ENCODE assay signal across 23 cellular contexts in genomic region chr1:225776294-225776693, GRCh38. TPM values are rescaled to one million over a fixed set of nuclear protein-coding genes. Genes with fewer than 3 reads are reported as not detected.
DNase-seq lines count a peak whose midpoint lies in the region; ATAC-seq and TF ChIP-seq lines count a peak whose summit lies in the region.
"Had no signal": no experiment of that assay in that cellular context is flagged by ENCODE, and none has a peak within 500 bp of the region (broad histone marks: within the 10 kb centered on the region; RNA-seq: fewer than 3 reads in every experiment).

No MANE protein-coding gene starts in this region.

- no peak overlapping the region for H2AFZ ChIP-seq in SK-N-SH (ENCODE audit: low read depth)
- no peak overlapping the region for H2AFZ ChIP-seq in OCI-LY3 (ENCODE audit: low read depth, low read length)

- TF ChIP-seq RAD21 in SK-N-SH (IDR thresholded peaks at IDR 0.05; ENCODE audit: low read length), result no peak

- H3K27me3 ChIP-seq in SK-N-SH (ENCODE audit: insufficient read depth), result no peaks in the 10 kb centered on the region
- no peaks in the 10 kb centered on the region for H3K27me3 ChIP-seq in OCI-LY3 (ENCODE audit: low read depth, low read length)
- no peaks in the 10 kb centered on the region for H3K27me3 ChIP-seq in gastroesophageal sphincter
- no peaks in the 10 kb centered on the region for H3K27me3 ChIP-seq in thymus (ENCODE audit: control insufficient read depth, insufficient read depth)
- no peaks in the 10 kb centered on the region for H3K27me3 ChIP-seq in H7 (ENCODE audit: control insufficient read depth, insufficient read depth, low read length)
- H3K27me3 ChIP-seq: pancreas, Peyer's patch, testis had no signal

- H3K9me3 ChIP-seq in SK-N-SH (no peaks in the 10 kb centered on the region), OCI-LY3 (ENCODE audit: insufficient read depth, low read length) (no peaks in the 10 kb centered on the region), gastroesophageal sphincter (no peaks in the 10 kb centered on the region), thymus (ENCODE audit: control insufficient read depth) (no peaks in the 10 kb centered on the region)
- H3K9me3 ChIP-seq: pancreas, Peyer's patch, testis had no signal

- H4K20me1 ChIP-seq in SK-N-SH (ENCODE audit: insufficient read depth), result peaks cover 24% of the 10 kb centered on the region
- peaks cover 30% of the 10 kb centered on the region for H4K20me1 ChIP-seq in OCI-LY3 (ENCODE audit: insufficient read depth, low read length)

- H3K4me1 ChIP-seq in SK-N-SH (ENCODE audit: control insufficient read depth in 1 of 2, insufficient read depth in 2 of 2, low read depth in 1 of 2, low read length in 1 of 2) (peaks cover 23 to 29% of the 10 kb centered on the region in 2 experiments), OCI-LY3 (ENCODE audit: low read length) (peaks cover 23% of the 10 kb centered on the region), gastroesophageal sphincter (peaks cover 3 to 62% (median 23%) of the 10 kb centered on the region in 3 donors), thymus (ENCODE audit: control insufficient read depth, insufficient read depth, low read length) (peaks cover 10% of the 10 kb centered on the region)

- peaks cover 27% of the 10 kb centered on the region for H3F3A ChIP-seq in SK-N-SH (replicated peaks; ENCODE audit: insufficient read depth)

- CTCF ChIA-PET in SK-N-SH (lab: Yijun Ruan, JAX), result interaction anchor here (1.1 to 18.9 kb wide), 6 partner anchors 15 to 296 kb away, joined by 3 to 473 read pairs (median 4); partner anchors contain the start of gene EPHX1

- H3K4me2 ChIP-seq in SK-N-SH (peak overlapping the region; percentile 91), OCI-LY3 (ENCODE audit: low read length) (peak overlapping the region; percentile 79; the same call in 1 of the 2 replicates)

- 89% methylated on average over 4 of the region's 4 CpGs for WGBS in SK-N-SH (ENCODE audit: low lambda C conversion rate)
- 92 to 94% methylated on average over 2 to 4 of the region's 4 CpGs for WGBS in gastroesophageal sphincter (ENCODE audit: low coverage in 1 of 2), 2 donors
- 97% methylated on average over 4 of the region's 4 CpGs for WGBS in thymus

- no peak overlapping the region for H3K27ac Mint-ChIP-seq in activated T-cell treated with anti-CD3 and anti-CD28 coated beads, Interleukin-2, amount 50 U/mL, for 72 hours
- H3K27ac Mint-ChIP-seq: activated CD8-positive, alpha-beta T cell treated with anti-CD3 and anti-CD28 coated beads, Interleukin-2, amount 10 ng/mL, durations not matched to agents 7 days and 5 days; activated naive CD8-positive, alpha-beta T cell; immature natural killer cell had no signal

- POLR2A ChIA-PET in SK-N-SH (lab: Yijun Ruan, JAX), result interaction anchor here (0.8 kb wide), 1 partner anchor 123 kb away, joined by 3 read pairs; the partner anchor contains the start of gene ENAH

- ATAC-seq in SK-N-SH treated with all-trans-retinoic acid at 6 μM for 48 hours (no peak), gastroesophageal sphincter (no peak), HG02884 (IDR thresholded peaks at IDR 0.05; ENCODE audit: unreplicated experiment) (no peak)
- ATAC-seq in activated T-cell treated with anti-CD3 and anti-CD28 coated beads, Interleukin-2, amount 50 U/mL, for 72 hours (replicated peaks in 1 of 2), result no peak
- ATAC-seq: stimulated activated naive CD8-positive, alpha-beta T cell treated with anti-CD3 and anti-CD28 coated beads, Interleukin-15, Interleukin-2, amounts not matched to agents 100 U/mL and 50 U/mL, for 24 hours had no signal

- H3K79me2 ChIP-seq in SK-N-SH (ENCODE audit: insufficient read depth), result peaks cover 36% of the 10 kb centered on the region
- peaks cover 37% of the 10 kb centered on the region for H3K79me2 ChIP-seq in OCI-LY3 (ENCODE audit: low read length)

- TF ChIP-seq EP300 in SK-N-SH (IDR thresholded peaks at IDR 0.05; ENCODE audit: borderline replicate concordance in 1 of 2, low read depth in 1 of 2, low read length in 1 of 2) (no peak), gastroesophageal sphincter (IDR thresholded peaks at IDR 0.05) (no peak)

- H3K27ac ChIP-seq in SK-N-SH (ENCODE audit: low read depth in 2 of 2, low read length in 1 of 2) (no peak overlapping the region), OCI-LY3 (ENCODE audit: low read length) (no peak overlapping the region), gastroesophageal sphincter (peak overlapping the region in 3 of 4 donors; percentile 92 to 98 (median 95)), thymus (ENCODE audit: low read depth) (peak overlapping the region; percentile 80)

- H3K36me3 ChIP-seq in SK-N-SH (replicated peaks in 1 of 2; ENCODE audit: control insufficient read depth in 1 of 2, insufficient read depth in 2 of 2, low read length in 1 of 2) (peaks cover 2 to 11% of the 10 kb centered on the region in 2 experiments), OCI-LY3 (replicated peaks; ENCODE audit: low read depth, low read length) (peaks cover 9% of the 10 kb centered on the region), gastroesophageal sphincter (no peaks in the 10 kb centered on the region), thymus (ENCODE audit: control insufficient read depth, insufficient read depth) (no peaks in the 10 kb centered on the region), H7 (replicated peaks; ENCODE audit: control insufficient read depth, insufficient read depth, low read length) (no peaks in the 10 kb centered on the region)
- H3K36me3 ChIP-seq: pancreas, Peyer's patch had no signal

- H3K9ac ChIP-seq in SK-N-SH (no peak overlapping the region), OCI-LY3 (ENCODE audit: low read length) (no peak overlapping the region)

- peaks cover 19% of the 10 kb centered on the region for H3K4me1 Mint-ChIP-seq in activated T-cell treated with anti-CD3 and anti-CD28 coated beads, Interleukin-2, amount 50 U/mL, for 72 hours (ENCODE audit: low read depth)

- DNase-seq in SK-N-SH, result no peak
- DNase-seq in H7, result no peak
- DNase-seq in activated T-cell treated with anti-CD3 and anti-CD28 coated beads, Interleukin-2, amount 50 U/mL, for 72 hours, result no peak
- DNase-seq: activated CD8-positive, alpha-beta T cell treated with anti-CD3 and anti-CD28 coated beads, Interleukin-2, amount 10 ng/mL, durations not matched to agents 7 days and 5 days; anterior cingulate cortex; GOT3; immature natural killer cell; KG1; mammary epithelial cell; NCI-H1436; NCI-H2081 treated with DMSO at 0.1 percent for 48 hours; NCI-H2227 treated with DMSO at 0.1 percent for 48 hours; pancreas; Peyer's patch; testis had no signal

- TF ChIP-seq POLR2A in gastroesophageal sphincter (IDR thresholded peaks at IDR 0.05), result no peak

- no peak overlapping the region for H3K4me3 Mint-ChIP-seq in activated T-cell treated with anti-CD3 and anti-CD28 coated beads, Interleukin-2, amount 50 U/mL, for 72 hours
- H3K4me3 Mint-ChIP-seq: activated CD8-positive, alpha-beta T cell treated with anti-CD3 and anti-CD28 coated beads, Interleukin-2, amount 10 ng/mL, durations not matched to agents 7 days and 5 days; activated naive CD8-positive, alpha-beta T cell; immature natural killer cell; neural crest cell had no signal

- H3K36me3 Mint-ChIP-seq in activated T-cell treated with anti-CD3 and anti-CD28 coated beads, Interleukin-2, amount 50 U/mL, for 72 hours (ENCODE audit: insufficient read depth in 2 of 2), result peaks cover 6 to 12% of the 10 kb centered on the region in 2 donors
- H3K36me3 Mint-ChIP-seq: immature natural killer cell had no signal

- no peaks in the 10 kb centered on the region for H3K9me3 Mint-ChIP-seq in activated T-cell treated with anti-CD3 and anti-CD28 coated beads, Interleukin-2, amount 50 U/mL, for 72 hours
- H3K9me3 Mint-ChIP-seq: immature natural killer cell, neural crest cell had no signal

- H3K9me2 ChIP-seq in SK-N-SH, result no peaks in the 10 kb centered on the region

- no peak for TF ChIP-seq CTCF in SK-N-SH (IDR thresholded peaks at IDR 0.05)
- no peak for TF ChIP-seq CTCF in OCI-LY3 (IDR thresholded peaks at IDR 0.05; ENCODE audit: low read depth, low read length)
- TF ChIP-seq CTCF in gastroesophageal sphincter (IDR thresholded peaks at IDR 0.05), result no peak

- H3K4me3 ChIP-seq in SK-N-SH (ENCODE audit: low read depth in 2 of 2, low read length in 1 of 2) (no peak overlapping the region), OCI-LY3 (ENCODE audit: low read length) (peak overlapping the region; percentile 78; the same call in 1 of the 2 replicates), gastroesophageal sphincter (no peak overlapping the region), thymus (ENCODE audit: low read length) (no peak overlapping the region), H7 (ENCODE audit: insufficient read depth, low read depth, low read length) (no peak overlapping the region)

- H3K27me3 Mint-ChIP-seq in activated T-cell treated with anti-CD3 and anti-CD28 coated beads, Interleukin-2, amount 50 U/mL, for 72 hours (ENCODE audit: low read depth), result no peaks in the 10 kb centered on the region
- H3K27me3 Mint-ChIP-seq: activated naive CD8-positive, alpha-beta T cell had no signal

TF ChIP-seq in SK-N-SH, 30 proteins besides CTCF, POLR2A, EP300 and RAD21 (continues in another document):
- TF ChIP-seq GATA2 (CRISPR knock-in tag; IDR thresholded peaks at IDR 0.05) (no peak), MAX (IDR thresholded peaks at IDR 0.05; ENCODE audit: low read depth) (no peak)

TF ChIP-seq in SK-N-SH treated with all-trans-retinoic acid at 6 μM for 48 hours, 23 proteins besides CTCF, POLR2A, EP300 and RAD21 (continues in another document):
- TF ChIP-seq CSDC2 (CRISPR knock-in tag; IDR thresholded peaks at IDR 0.05), result no peak

RNA-seq across cellular contexts. Expression of gene SRP9, which starts 1.3 kb away (rescaled TPM):
- polyA plus RNA-seq in SK-N-SH (2012; rRNA removed), result 156 and 292 TPM in 2 replicates
- polyA plus RNA-seq in SK-N-SH (2012; cell fraction: cytosol; rRNA removed), result 324 and 359 TPM in 2 replicates
- polyA plus RNA-seq in SK-N-SH (2012; cell fraction: nucleus; rRNA removed), result 60.3 and 116 TPM in 2 replicates
- total RNA-seq in gastroesophageal sphincter, result 100 to 1,000 TPM; 146 to 260 (median 216) TPM
- 362 TPM for polyA plus RNA-seq in thymus
- 647 and 743 TPM in 2 replicates for total RNA-seq in H7 (2014; rRNA removed; shearing (Covaris generic))
- 100 to 1,000 TPM; 217 to 239 TPM for total RNA-seq in activated T-cell treated with anti-CD3 and anti-CD28 coated beads, Interleukin-2, amount 50 U/mL, for 72 hours

RNA-seq across cellular contexts. Expression of gene EPHX1, which starts 33.6 kb away (rescaled TPM):
- polyA plus RNA-seq in SK-N-SH (2012; rRNA removed) (22.6 and 45.7 TPM in 2 replicates), thymus (13.3 TPM)
- 28.3 and 33.1 TPM in 2 replicates for polyA plus RNA-seq in SK-N-SH (2012; cell fraction: cytosol; rRNA removed)
- polyA plus RNA-seq in SK-N-SH (2012; cell fraction: nucleus; rRNA removed), result 36.0 and 37.1 TPM in 2 replicates
- total RNA-seq in gastroesophageal sphincter, result 100 to 1,000 TPM in 3 of 4 donors, 10 to 100 TPM in 1; 74.0 to 133 (median 101) TPM
- 41.6 and 52.1 TPM in 2 replicates for total RNA-seq in H7 (2014; rRNA removed; shearing (Covaris generic))
- 1 to 10 TPM; 2.6 to 3.8 TPM for total RNA-seq in activated T-cell treated with anti-CD3 and anti-CD28 coated beads, Interleukin-2, amount 50 U/mL, for 72 hours

Comparison
In these comparisons a context has a peak if more than half of its experiments do, and no peak if none do; other contexts are left out.
1. H3K27ac ChIP-seq: peak in gastroesophageal sphincter (3 of 4) and thymus (single experiment); none in SK-N-SH (0 of 2) and OCI-LY3 (single experiment).